1 cellular context compared by ENCODE assay signal in genomic region chr3:168860028-168860427, GRCh38.
TF ChIP-seq lines count a peak whose summit lies in the region.

No MANE protein-coding gene starts in this region.

TF ChIP-seq in HepG2, 621 proteins besides CTCF, POLR2A, EP300 and RAD21 (continued from another document and continues in another):
- TF ChIP-seq MLXIP (CRISPR knock-in tag; IDR thresholded peaks at IDR 0.05; ENCODE audit: borderline replicate concordance) = no peak; the same call in 1 of the 2 replicates
- no peak for TF ChIP-seq THAP11 (CRISPR knock-in tag; IDR thresholded peaks at IDR 0.05)
- TF ChIP-seq MEIS2 (CRISPR knock-in tag; IDR thresholded peaks at IDR 0.05) = no peak
- TF ChIP-seq PAF1 (CRISPR knock-in tag; IDR thresholded peaks at IDR 0.05) = no peak
- TF ChIP-seq ZNF333 (CRISPR knock-in tag; IDR thresholded peaks at IDR 0.05; ENCODE audit: borderline replicate concordance) = no peak
- no peak for TF ChIP-seq DR1 (CRISPR knock-in tag; IDR thresholded peaks at IDR 0.05)
- no peak for TF ChIP-seq ATF6 (CRISPR knock-in tag; conservative IDR thresholded peaks at IDR 0.05)
- no peak for TF ChIP-seq NR3C1 (CRISPR knock-in tag; IDR thresholded peaks at IDR 0.05)
- no peak for TF ChIP-seq ZXDC (CRISPR knock-in tag; IDR thresholded peaks at IDR 0.05)
- peak; percentile 77; the same call in 1 of the 2 replicates for TF ChIP-seq SOX5 (CRISPR knock-in tag; IDR thresholded peaks at IDR 0.05; ENCODE audit: borderline replicate concordance)
- TF ChIP-seq ZNF3 (CRISPR knock-in tag; IDR thresholded peaks at IDR 0.05) = no peak
- no peak for TF ChIP-seq KLF11 (CRISPR knock-in tag; IDR thresholded peaks at IDR 0.05)
- no peak for TF ChIP-seq ZBTB4 (CRISPR knock-in tag; IDR thresholded peaks at IDR 0.05; ENCODE audit: borderline replicate concordance)
- TF ChIP-seq NCOR1 (IDR thresholded peaks at IDR 0.05; ENCODE audit: borderline replicate concordance, low read length) = no peak
- no peak for TF ChIP-seq HHEX (CRISPR knock-in tag; IDR thresholded peaks at IDR 0.05)
- TF ChIP-seq THRA (CRISPR knock-in tag; IDR thresholded peaks at IDR 0.05; ENCODE audit: borderline replicate concordance) = peak; percentile 44; the same call in 1 of the 2 replicates
- TF ChIP-seq TAF15 (IDR thresholded peaks at IDR 0.05; ENCODE audit: low read depth, low read length, poor library complexity, severe bottlenecking) = no peak
- TF ChIP-seq ZBTB25 (CRISPR knock-in tag; IDR thresholded peaks at IDR 0.05) = no peak
- no peak for TF ChIP-seq RERE (CRISPR knock-in tag; IDR thresholded peaks at IDR 0.05; ENCODE audit: low read depth)
- no peak for TF ChIP-seq ZFAT (CRISPR knock-in tag; conservative IDR thresholded peaks at IDR 0.05)
- TF ChIP-seq ZNF354B (CRISPR knock-in tag; IDR thresholded peaks at IDR 0.05) = no peak
- no peak for TF ChIP-seq CREB1 (IDR thresholded peaks at IDR 0.05)
- TF ChIP-seq CREB1 (CRISPR knock-in tag; IDR thresholded peaks at IDR 0.05) = peak; percentile 56
- no peak for TF ChIP-seq HNRNPK (IDR thresholded peaks at IDR 0.05; ENCODE audit: low read depth, low read length, poor library complexity, severe bottlenecking)
- no peak for TF ChIP-seq STAT6 (CRISPR knock-in tag; IDR thresholded peaks at IDR 0.05; ENCODE audit: borderline replicate concordance)
- TF ChIP-seq MYC (CRISPR knock-in tag; IDR thresholded peaks at IDR 0.05; ENCODE audit: borderline replicate concordance) = no peak
- TF ChIP-seq NFYC (CRISPR knock-in tag; IDR thresholded peaks at IDR 0.05) = no peak
- 0 out of 2 replicates have a peak, but pooled peaks have one; percentile 28 for TF ChIP-seq ZKSCAN8 (CRISPR knock-in tag; IDR thresholded peaks at IDR 0.05; ENCODE audit: borderline replicate concordance)
- no peak for TF ChIP-seq ZNF550 (CRISPR knock-in tag; IDR thresholded peaks at IDR 0.05; ENCODE audit: borderline replicate concordance)
- TF ChIP-seq ZNF546 (CRISPR knock-in tag; conservative IDR thresholded peaks at IDR 0.05) = no peak
- no peak for TF ChIP-seq ZFP36L2 (CRISPR knock-in tag; IDR thresholded peaks at IDR 0.05)
- no peak for TF ChIP-seq ZNF30 (CRISPR knock-in tag; IDR thresholded peaks at IDR 0.05)
- no peak for TF ChIP-seq SMC3 (IDR thresholded peaks at IDR 0.05; ENCODE audit: low read length)
- TF ChIP-seq TEAD2 (CRISPR knock-in tag; IDR thresholded peaks at IDR 0.05) = no peak
- peak; percentile 54; the same call in 1 of the 2 replicates for TF ChIP-seq HNRNPUL1 (IDR thresholded peaks at IDR 0.05; ENCODE audit: low read depth, low read length)
- TF ChIP-seq ZNF205 (CRISPR knock-in tag; IDR thresholded peaks at IDR 0.05) = no peak
- TF ChIP-seq E2F5 (CRISPR knock-in tag; conservative IDR thresholded peaks at IDR 0.05) = no peak
- TF ChIP-seq HNF4A (CRISPR knock-in tag; IDR thresholded peaks at IDR 0.05) = 0 out of 2 replicates have a peak, but pooled peaks have one; percentile 28
